Comparison of ENCODE assay signal across 17 cellular contexts in genomic region chr11:126443120-126443519, GRCh38.
DNase-seq lines count a peak whose midpoint lies in the region; ATAC-seq and TF ChIP-seq lines count a peak whose summit lies in the region.
"Had no signal": no experiment of that assay in that cellular context is flagged by ENCODE, and none has a peak within 500 bp of the region (broad histone marks: within the 10 kb centered on the region; RNA-seq: fewer than 3 reads in every experiment).

No MANE protein-coding gene starts in this region.

- peak overlapping the region; percentile 95 for H3K4me2 ChIP-seq in BLaER1
- H3K4me2 ChIP-seq in MM.1S (ENCODE audit: low read depth, low read length) = peak overlapping the region; percentile 39

- H3K79me2 ChIP-seq in MM.1S (ENCODE audit: low read length) = no peaks in the 10 kb centered on the region

- H3K4me3 ChIP-seq in BLaER1 = peak overlapping the region; percentile 49
- H3K4me3 ChIP-seq in MM.1S (ENCODE audit: low read length) = no peak overlapping the region
- H3K4me3 ChIP-seq in dorsolateral prefrontal cortex = no peak overlapping the region
- H3K4me3 ChIP-seq: esophagus muscularis mucosa, Peyer's patch, stomach had no signal

- H3K4me1 ChIP-seq in BLaER1 (peaks cover 88% of the 10 kb centered on the region), MM.1S (ENCODE audit: low read length) (peaks cover 28% of the 10 kb centered on the region)
- H3K4me1 ChIP-seq: Caco-2, Peyer's patch had no signal

- DNase-seq in MM.1S = peak; percentile 61
- peak; percentile 51 for DNase-seq in NCI-H2227 treated with DMSO at 0.1 percent for 48 hours (lab: John Stamatoyannopoulos, UW)
- peak in 6 of 10 donors; percentile 44 to 70 (median 56) for DNase-seq in dorsolateral prefrontal cortex
- DNase-seq in SW480 (ENCODE audit: low spot score) = no peak
- DNase-seq in effector memory CD8-positive, alpha-beta T cell = no peak
- DNase-seq: activated CD4-positive, alpha-beta T cell treated with anti-CD3 and anti-CD28 coated beads, Interleukin-2, amount 10 ng/mL, durations not matched to agents 7 days and 5 days; activated naive CD4-positive, alpha-beta T cell treated with anti-CD3 and anti-CD28 coated beads, Interleukin-2, amount 50 U/mL, for 16 hours; brain microvascular endothelial cell; Caco-2; natural killer cell; NCI-H446 treated with DMSO at 0.1 percent for 48 hours; Peyer's patch; stomach had no signal

- no peaks in the 10 kb centered on the region for H3F3A ChIP-seq in MM.1S (ENCODE audit: insufficient read depth, low read length)

- peaks cover 4 to 7% of the 10 kb centered on the region in 2 donors for H3K4me1 Mint-ChIP-seq in effector memory CD8-positive, alpha-beta T cell (ENCODE audit: low read depth in 2 of 2)

- H3K27ac Mint-ChIP-seq in effector memory CD8-positive, alpha-beta T cell = no peak overlapping the region
- H3K27ac Mint-ChIP-seq: activated CD4-positive, alpha-beta T cell treated with anti-CD3 and anti-CD28 coated beads, Interleukin-2, amount 10 ng/mL, durations not matched to agents 7 days and 5 days; natural killer cell had no signal

- H3K36me3 Mint-ChIP-seq in effector memory CD8-positive, alpha-beta T cell (ENCODE audit: insufficient read depth) = no peaks in the 10 kb centered on the region
- H3K36me3 Mint-ChIP-seq: natural killer cell had no signal

- no peaks in the 10 kb centered on the region for H3K9me3 ChIP-seq in BLaER1
- no peaks in the 10 kb centered on the region for H3K9me3 ChIP-seq in MM.1S (replicated peaks; ENCODE audit: insufficient read depth, low read length)
- H3K9me3 ChIP-seq: Caco-2, esophagus muscularis mucosa, Peyer's patch, stomach had no signal

- no peaks in the 10 kb centered on the region for H3K36me3 ChIP-seq in BLaER1
- H3K36me3 ChIP-seq in MM.1S (replicated peaks; ENCODE audit: insufficient read depth, low read length) = no peaks in the 10 kb centered on the region
- H3K36me3 ChIP-seq: brain microvascular endothelial cell, esophagus muscularis mucosa, Peyer's patch, stomach had no signal

- H4K20me1 ChIP-seq in BLaER1 (no peaks in the 10 kb centered on the region), MM.1S (ENCODE audit: insufficient read depth, low read length) (no peaks in the 10 kb centered on the region)

- no peaks in the 10 kb centered on the region for H3K9me2 ChIP-seq in MM.1S (replicated peaks; ENCODE audit: insufficient read depth, low read length)

- H3K9me3 Mint-ChIP-seq in effector memory CD8-positive, alpha-beta T cell = no peaks in the 10 kb centered on the region
- H3K9me3 Mint-ChIP-seq: activated CD4-positive, alpha-beta T cell treated with anti-CD3 and anti-CD28 coated beads, Interleukin-2, amount 10 ng/mL, durations not matched to agents 7 days and 5 days; natural killer cell had no signal

- peaks cover 9 to 28% of the 10 kb centered on the region in 2 donors for H3K27me3 Mint-ChIP-seq in effector memory CD8-positive, alpha-beta T cell

- intact Hi-C loops in dorsolateral prefrontal cortex (cut with DNase I) = loop anchor here (5.0 to 10.0 kb wide), 3 partner anchors 549 to 904 kb away; no protein-coding TSS in a partner anchor

- peak overlapping the region; percentile 73 for H3K9ac ChIP-seq in BLaER1
- peak overlapping the region; percentile 46; the same call in 1 of the 2 replicates for H3K9ac ChIP-seq in MM.1S (ENCODE audit: low read length)

- peak overlapping the region; percentile 81 for H3K27ac ChIP-seq in BLaER1
- H3K27ac ChIP-seq in MM.1S (ENCODE audit: low read length) = peak overlapping the region; percentile 24; the same call in 1 of the 2 replicates
- peak overlapping the region in 43 of 59 donors; percentile 15 to 79 (median 57) for H3K27ac ChIP-seq in dorsolateral prefrontal cortex
- H3K27ac ChIP-seq: brain microvascular endothelial cell, esophagus muscularis mucosa, Peyer's patch, stomach had no signal

- H3K27me3 ChIP-seq in BLaER1 (no peaks in the 10 kb centered on the region), MM.1S (replicated peaks; ENCODE audit: insufficient read depth, low read length) (no peaks in the 10 kb centered on the region), dorsolateral prefrontal cortex (no peaks in the 10 kb centered on the region)
- H3K27me3 ChIP-seq: Peyer's patch had no signal

- no peak overlapping the region for H3K4me3 Mint-ChIP-seq in effector memory CD8-positive, alpha-beta T cell
- H3K4me3 Mint-ChIP-seq: activated CD4-positive, alpha-beta T cell treated with anti-CD3 and anti-CD28 coated beads, Interleukin-2, amount 10 ng/mL, durations not matched to agents 7 days and 5 days; natural killer cell had no signal

- TF ChIP-seq CTCF in MM.1S (IDR thresholded peaks at IDR 0.05; ENCODE audit: low read length) = no peak
- TF ChIP-seq CTCF in dorsolateral prefrontal cortex (IDR thresholded peaks at IDR 0.05 in 54 of 56, conservative IDR thresholded peaks at IDR 0.05 in 2 of 56; ENCODE audit: low read depth in 1 of 56, partially characterized antibody in 56 of 56) = no peak

- ATAC-seq in HG03460 (IDR thresholded peaks at IDR 0.05; ENCODE audit: unreplicated experiment) = no peak
- ATAC-seq in GM18861 (IDR thresholded peaks at IDR 0.05; ENCODE audit: unreplicated experiment) = no peak
- ATAC-seq in effector memory CD8-positive, alpha-beta T cell (replicated peaks) = no peak
- ATAC-seq: natural killer cell had no signal

- H2AFZ ChIP-seq in MM.1S (ENCODE audit: low read length) = peak overlapping the region; percentile 79

Comparison
In these comparisons a context has a peak if more than half of its experiments do, and no peak if none do; other contexts are left out.
1. H3K27ac ChIP-seq: peak in every context shown above with its lines; median percentile 81 in BLaER1; 57 in dorsolateral prefrontal cortex; 24 in MM.1S.
2. DNase-seq: peak in MM.1S (single experiment), NCI-H2227 treated with DMSO at 0.1 percent for 48 hours (single experiment) and dorsolateral prefrontal cortex (6 of 10); none in SW480 (single experiment) and effector memory CD8-positive, alpha-beta T cell (0 of 3).